ENCODE assay signal across 1 cellular context in genomic region chr3:155805802-155806618, GRCh38.
TF ChIP-seq lines count a peak whose summit lies in the region.

Gene C3orf33 (minus strand): TSS chr3:155806278. CDS start chr3:155806252, 26 bp downstream.

TF ChIP-seq in HepG2, 621 proteins besides CTCF, POLR2A, EP300 and RAD21 (continued from another document and continues in another):
- TF ChIP-seq IRF1 (CRISPR knock-in tag; IDR thresholded peaks at IDR 0.05; ENCODE audit: low read depth) (0 out of 2 replicates have a peak, but pooled peaks have one; percentile 32), ZNF460 (CRISPR knock-in tag; IDR thresholded peaks at IDR 0.05; ENCODE audit: borderline replicate concordance) (peak; percentile 47; the same call in 1 of the 2 replicates), RCOR2 (CRISPR knock-in tag; IDR thresholded peaks at IDR 0.05) (0 out of 2 replicates have a peak, but pooled peaks have one; percentile 9), LCORL (IDR thresholded peaks at IDR 0.05) (no peak), LCORL (CRISPR knock-in tag; IDR thresholded peaks at IDR 0.05) (peak; percentile 57; the same call in 1 of the 2 replicates), ZMYM2 (CRISPR knock-in tag; IDR thresholded peaks at IDR 0.05) (0 out of 2 replicates have a peak, but pooled peaks have one; percentile 27), JUNB (CRISPR knock-in tag; IDR thresholded peaks at IDR 0.05; ENCODE audit: borderline replicate concordance) (no peak), ZNF547 (CRISPR knock-in tag; IDR thresholded peaks at IDR 0.05) (no peak), MTERF4 (CRISPR knock-in tag; IDR thresholded peaks at IDR 0.05) (peak; percentile 79; the same call in 1 of the 2 replicates), AKAP8 (CRISPR knock-in tag; IDR thresholded peaks at IDR 0.05) (no peak), FIP1L1 (IDR thresholded peaks at IDR 0.05; ENCODE audit: borderline replicate concordance, insufficient read depth, low read depth, low read length) (no peak), ELK4 (CRISPR knock-in tag; IDR thresholded peaks at IDR 0.05; ENCODE audit: borderline replicate concordance) (no peak), U2AF1 (optimal IDR thresholded peaks at IDR 0.05; ENCODE audit: low read depth, low read length) (no peak), CEBPZ (IDR thresholded peaks at IDR 0.05; ENCODE audit: low read length) (no peak), BORCS8-MEF2B (CRISPR knock-in tag; IDR thresholded peaks at IDR 0.05) (peak; percentile 84), EED (CRISPR knock-in tag; IDR thresholded peaks at IDR 0.05) (peak; percentile 87), HDAC1 (CRISPR knock-in tag; IDR thresholded peaks at IDR 0.05) (peak; percentile 61), ZNF331 (CRISPR knock-in tag; IDR thresholded peaks at IDR 0.05) (peak; percentile 64), ZSCAN12 (CRISPR knock-in tag; IDR thresholded peaks at IDR 0.05) (no peak), MBD4 (IDR thresholded peaks at IDR 0.05; ENCODE audit: borderline replicate concordance, low read length) (no peak), SETDB1 (CRISPR knock-in tag; IDR thresholded peaks at IDR 0.05; ENCODE audit: borderline replicate concordance) (no peak), PBX2 (CRISPR knock-in tag; IDR thresholded peaks at IDR 0.05) (no peak), MXD3 (CRISPR knock-in tag; IDR thresholded peaks at IDR 0.05) (no peak; the same call in 1 of the 2 replicates), ZNF3 (CRISPR knock-in tag; IDR thresholded peaks at IDR 0.05) (no peak), ZNF350 (CRISPR knock-in tag; IDR thresholded peaks at IDR 0.05; ENCODE audit: borderline replicate concordance, low read depth) (no peak), PCBP2 (optimal IDR thresholded peaks at IDR 0.05; ENCODE audit: low read depth, low read length, poor library complexity, severe bottlenecking) (no peak), ZNF17 (CRISPR knock-in tag; IDR thresholded peaks at IDR 0.05) (no peak), BRCA1 (CRISPR knock-in tag; IDR thresholded peaks at IDR 0.05) (no peak), MBNL3 (CRISPR knock-in tag; conservative IDR thresholded peaks at IDR 0.05) (no peak), REST (IDR thresholded peaks at IDR 0.05; ENCODE audit: borderline replicate concordance in 1 of 2, low read depth in 1 of 2, low read length in 2 of 2) (peak in 1 of 2 experiments; percentile 14; a peak in 1 of 4 replicates), ZFP1 (CRISPR knock-in tag; IDR thresholded peaks at IDR 0.05) (no peak), MIER3 (CRISPR knock-in tag; IDR thresholded peaks at IDR 0.05; ENCODE audit: borderline replicate concordance) (no peak), CREM (IDR thresholded peaks at IDR 0.05) (no peak), CREM (CRISPR knock-in tag; IDR thresholded peaks at IDR 0.05) (no peak), SKI (IDR thresholded peaks at IDR 0.05; ENCODE audit: partially characterized antibody) (no peak), FOSL2 (CRISPR knock-in tag; IDR thresholded peaks at IDR 0.05) (no peak), ZNF784 (CRISPR knock-in tag; IDR thresholded peaks at IDR 0.05; ENCODE audit: borderline replicate concordance) (no peak; the same call in 1 of the 2 replicates), ZNF720 (CRISPR knock-in tag; IDR thresholded peaks at IDR 0.05) (no peak), MLX (CRISPR knock-in tag; IDR thresholded peaks at IDR 0.05) (0 out of 2 replicates have a peak, but pooled peaks have one; percentile 21), CERS6 (CRISPR knock-in tag; IDR thresholded peaks at IDR 0.05) (no peak), SALL1 (CRISPR knock-in tag; IDR thresholded peaks at IDR 0.05) (peak; percentile 82; the same call in 1 of the 2 replicates), ZFAT (CRISPR knock-in tag; conservative IDR thresholded peaks at IDR 0.05) (no peak), HNRNPLL (IDR thresholded peaks at IDR 0.05; ENCODE audit: low read depth, low read length, poor library complexity, severe bottlenecking) (peak; percentile 72), WIZ (CRISPR knock-in tag; IDR thresholded peaks at IDR 0.05) (no peak), PHB2 (IDR thresholded peaks at IDR 0.05; ENCODE audit: partially characterized antibody) (no peak), ZNF740 (CRISPR knock-in tag; IDR thresholded peaks at IDR 0.05) (no peak), PHF21A (CRISPR knock-in tag; IDR thresholded peaks at IDR 0.05) (no peak), ZBTB3 (CRISPR knock-in tag; IDR thresholded peaks at IDR 0.05; ENCODE audit: borderline replicate concordance, low read depth) (peak; percentile 69; the same call in 1 of the 2 replicates), MXD4 (CRISPR knock-in tag; IDR thresholded peaks at IDR 0.05) (peak; percentile 42; the same call in 1 of the 2 replicates), CHCHD3 (CRISPR knock-in tag; IDR thresholded peaks at IDR 0.05) (no peak; the same call in 1 of the 2 replicates), ZNF256 (CRISPR knock-in tag; conservative IDR thresholded peaks at IDR 0.05) (no peak; the same call in 1 of the 2 replicates), ZNF101 (CRISPR knock-in tag; IDR thresholded peaks at IDR 0.05; ENCODE audit: borderline replicate concordance, low read depth) (no peak), ZNF879 (CRISPR knock-in tag; IDR thresholded peaks at IDR 0.05) (no peak), ZNF800 (CRISPR knock-in tag; IDR thresholded peaks at IDR 0.05) (no peak)
